In the genomic region with DNA sequence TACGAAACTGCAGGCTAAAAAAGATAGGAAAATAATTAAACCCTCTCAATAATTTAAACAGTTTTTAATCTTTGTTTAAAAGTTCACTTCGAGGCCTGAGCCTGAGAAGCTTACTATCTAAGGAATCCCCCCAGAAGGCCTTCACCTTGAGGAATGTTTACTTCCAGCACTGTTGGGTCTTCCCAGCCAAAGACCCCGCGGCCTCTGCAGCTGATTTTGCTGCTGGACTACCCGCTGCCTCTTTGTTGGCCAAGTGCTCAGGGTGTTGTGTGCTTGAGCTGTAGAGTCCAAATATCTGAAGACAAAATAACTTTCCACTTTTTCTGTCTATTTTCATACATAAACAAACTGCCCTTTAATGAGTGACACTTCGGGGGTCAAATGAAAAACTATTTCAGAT, we compare ENCODE assay signal across 8 cellular contexts.
"Had no signal": no experiment of that assay in that cellular context is flagged by ENCODE, and none has a peak within 500 bp of the region (broad histone marks: within the 10 kb centered on the region; RNA-seq: fewer than 3 reads in every experiment).

No MANE protein-coding gene starts in this region.

- ATAC-seq: HCT116, HepG2 had no signal

- H3K4me1 Mint-ChIP-seq: IgD-negative memory B cell had no signal

- DNase-seq: GM23248, GOT3, H7 had no signal

- H3K27me3 Mint-ChIP-seq: IgD-negative memory B cell had no signal

- H3K4me3 ChIP-seq: GM23248, HAP-1 had no signal

- H3K27ac Mint-ChIP-seq: IgD-negative memory B cell had no signal

- H3K9ac ChIP-seq: GM23248 had no signal

- H3K9me3 ChIP-seq: HAP-1 had no signal

- H3K36me3 Mint-ChIP-seq: IgD-negative memory B cell had no signal

- H2AFZ ChIP-seq: GM23248 had no signal

- H3K27ac ChIP-seq: GM23248, HL-60 had no signal

- H3K4me1 ChIP-seq: HAP-1 had no signal

- H3K36me3 ChIP-seq: HAP-1 had no signal

- H3K4me3 Mint-ChIP-seq: IgD-negative memory B cell had no signal
